Comparison of ENCODE assay signal across 8 cellular contexts in the genomic region with DNA sequence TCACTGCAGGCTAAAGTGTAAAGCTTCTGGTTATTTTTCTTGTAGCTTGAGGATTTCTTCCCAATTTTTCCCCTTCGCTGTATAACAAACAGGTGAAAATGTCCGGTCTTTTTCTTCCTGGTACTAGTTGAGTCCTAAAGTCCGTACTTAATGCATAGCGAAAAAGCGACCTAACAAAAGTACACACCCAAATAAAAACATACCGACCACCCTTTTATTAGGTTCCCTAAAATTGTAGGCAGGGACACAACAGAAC. TPM values are rescaled to one million over a fixed set of nuclear protein-coding genes. Genes with fewer than 3 reads are reported as not detected.
DNase-seq lines count a peak whose midpoint lies in the region; FAIRE-seq and TF ChIP-seq lines count a peak whose summit lies in the region.

No MANE protein-coding gene starts in this region.

- DNase-seq in MM.1S: no peak
- no peak for DNase-seq in HUDEP-2 (lab: John Stamatoyannopoulos, UW; ENCODE audit: unreplicated experiment in 76 of 76)
- DNase-seq in ureter (ENCODE audit: low spot score): no peak
- DNase-seq in activated gamma-delta T cell (lab: John Stamatoyannopoulos, UW): no peak
- DNase-seq in GM12891 (ENCODE audit: insufficient read length, low spot score): no peak

- H3K4me3 ChIP-seq in BLaER1 (peak overlapping the region; percentile 89), MM.1S (ENCODE audit: low read length) (peak overlapping the region; percentile 97), ectodermal cell (ENCODE audit: insufficient read depth, low read depth, low read length) (peak overlapping the region; percentile 75), neural cell (ENCODE audit: low read length) (peak overlapping the region; percentile 80)

- peak overlapping the region; percentile 92 for H3K4me2 ChIP-seq in BLaER1
- H3K4me2 ChIP-seq in MM.1S (ENCODE audit: low read depth, low read length): peak overlapping the region; percentile 94
- peak overlapping the region; percentile 37 for H3K4me2 ChIP-seq in neural cell (ENCODE audit: low read length)

- 0% methylated on average over 6 of the region's 6 CpGs for WGBS in ectodermal cell, 2 experiments

- peaks cover 79% of the 10 kb centered on the region for H4K20me1 ChIP-seq in BLaER1
- H4K20me1 ChIP-seq in MM.1S (ENCODE audit: insufficient read depth, low read length): no peaks in the 10 kb centered on the region
- no peaks in the 10 kb centered on the region for H4K20me1 ChIP-seq in neural cell (ENCODE audit: insufficient read depth)

- peaks cover 76% of the 10 kb centered on the region for H3K79me2 ChIP-seq in MM.1S (ENCODE audit: low read length)
- H3K79me2 ChIP-seq in neural cell (replicated peaks; ENCODE audit: insufficient read depth, low read length): peaks cover 74% of the 10 kb centered on the region

- H3F3A ChIP-seq in MM.1S (ENCODE audit: insufficient read depth, low read length) (peaks cover 13% of the 10 kb centered on the region), neural cell (ENCODE audit: insufficient read depth, low read length, poor library complexity, severe bottlenecking) (no peaks in the 10 kb centered on the region)

- no peak for TF ChIP-seq CTCF in MM.1S (IDR thresholded peaks at IDR 0.05; ENCODE audit: low read length)
- no peak for TF ChIP-seq CTCF in neural cell (IDR thresholded peaks at IDR 0.05; ENCODE audit: poor library complexity, severe bottlenecking)

- no peak for TF ChIP-seq EP300 in neural cell (conservative IDR thresholded peaks at IDR 0.05; ENCODE audit: poor library complexity, severe bottlenecking)

- H3K9me3 ChIP-seq in BLaER1 (no peaks in the 10 kb centered on the region), MM.1S (replicated peaks; ENCODE audit: insufficient read depth, low read length) (no peaks in the 10 kb centered on the region), ectodermal cell (ENCODE audit: control insufficient read depth, low read length) (no peaks in the 10 kb centered on the region), neural cell (ENCODE audit: low read length) (no peaks in the 10 kb centered on the region)

- H3K27me3 ChIP-seq in BLaER1: no peaks in the 10 kb centered on the region
- no peaks in the 10 kb centered on the region for H3K27me3 ChIP-seq in MM.1S (replicated peaks; ENCODE audit: insufficient read depth, low read length)
- no peaks in the 10 kb centered on the region for H3K27me3 ChIP-seq in ectodermal cell (ENCODE audit: control insufficient read depth, insufficient read depth, low read length, poor library complexity, severe bottlenecking)
- H3K27me3 ChIP-seq in neural cell (ENCODE audit: insufficient read depth, low read depth, low read length): no peaks in the 10 kb centered on the region

- peaks cover 31% of the 10 kb centered on the region for H3K36me3 ChIP-seq in BLaER1
- H3K36me3 ChIP-seq in MM.1S (replicated peaks; ENCODE audit: insufficient read depth, low read length): no peaks in the 10 kb centered on the region; the same call in 1 of the 2 replicates
- H3K36me3 ChIP-seq in ectodermal cell (ENCODE audit: control insufficient read depth, insufficient read depth, low read length): peaks cover 13% of the 10 kb centered on the region
- peaks cover 4% of the 10 kb centered on the region for H3K36me3 ChIP-seq in neural cell (ENCODE audit: insufficient read depth, low read length)

- H3K9me2 ChIP-seq in MM.1S (replicated peaks; ENCODE audit: insufficient read depth, low read length): no peaks in the 10 kb centered on the region
- H3K9me2 ChIP-seq in neural cell (ENCODE audit: insufficient read depth, low read length): no peaks in the 10 kb centered on the region

- FAIRE-seq in GM12891 (lab: Jason Lieb, UNC): no peak

- H3K4me1 ChIP-seq in BLaER1 (peaks cover 48% of the 10 kb centered on the region), MM.1S (ENCODE audit: low read length) (peaks cover 24% of the 10 kb centered on the region), ectodermal cell (ENCODE audit: control insufficient read depth, insufficient read depth, low read length) (peaks cover 7% of the 10 kb centered on the region)

- peak overlapping the region; percentile 98 for H2AFZ ChIP-seq in MM.1S (ENCODE audit: low read length)
- H2AFZ ChIP-seq in neural cell (ENCODE audit: low read depth, low read length): peak overlapping the region; percentile 65

- peak overlapping the region; percentile 90 for H3K9ac ChIP-seq in BLaER1
- peak overlapping the region; percentile 92; the same call in 1 of the 2 replicates for H3K9ac ChIP-seq in MM.1S (ENCODE audit: low read length)
- peak overlapping the region; percentile 95 for H3K9ac ChIP-seq in neural cell (ENCODE audit: low read length)

- no peak for TF ChIP-seq RAD21 in neural cell (conservative IDR thresholded peaks at IDR 0.05)

- H3K27ac ChIP-seq in BLaER1 (peak overlapping the region; percentile 96), MM.1S (ENCODE audit: low read length) (peak overlapping the region; percentile 73), ectodermal cell (ENCODE audit: insufficient read depth, low read depth, low read length, poor library complexity, severe bottlenecking) (peak overlapping the region; percentile 93), neural cell (ENCODE audit: low read length) (peak overlapping the region; percentile 97)

- TF ChIP-seq POLR2A in GM12891 (IDR thresholded peaks at IDR 0.05; ENCODE audit: low read depth, low read length): no peak

TF ChIP-seq in neural cell, 6 proteins besides CTCF, POLR2A, EP300 and RAD21 (continues in another document):
- no peak for TF ChIP-seq EZH2 (IDR thresholded peaks at IDR 0.05; ENCODE audit: borderline replicate concordance, insufficient read depth, low read length, poor library complexity, severe bottlenecking)
- TF ChIP-seq POLR2AphosphoS5 (IDR thresholded peaks at IDR 0.05): no peak
- no peak for TF ChIP-seq SMC3 (conservative IDR thresholded peaks at IDR 0.05; ENCODE audit: poor library complexity)

TF ChIP-seq in GM12891, 5 proteins besides CTCF, POLR2A, EP300 and RAD21:
- TF ChIP-seq SPI1 (IDR thresholded peaks at IDR 0.05; ENCODE audit: low read depth, low read length) (no peak), PAX5 (IDR thresholded peaks at IDR 0.05; ENCODE audit: insufficient read depth, low read length, severe bottlenecking) (no peak), POLR2AphosphoS5 (IDR thresholded peaks at IDR 0.05; ENCODE audit: low read depth, low read length) (no peak), TAF1 (IDR thresholded peaks at IDR 0.05; ENCODE audit: low read depth, low read length) (no peak), POU2F2 (IDR thresholded peaks at IDR 0.05; ENCODE audit: low read depth, low read length) (no peak)

RNA-seq across cellular contexts. Expression of gene BTF3L4, which starts 0.3 kb away (rescaled TPM):
- 132 TPM for polyA plus RNA-seq in ectodermal cell (2013, experiment 1 of 4)
- 132 TPM for polyA plus RNA-seq in ectodermal cell (2013, experiment 2 of 4)
- polyA plus RNA-seq in ectodermal cell (2013, experiment 3 of 4): 103 TPM
- 105 TPM for polyA plus RNA-seq in ectodermal cell (2013, experiment 4 of 4)
- 321 and 355 TPM in 2 replicates for polyA plus RNA-seq in neural cell
- 265 and 282 TPM in 2 replicates for polyA minus RNA-seq in neural cell
- total RNA-seq in ureter: 61.5 TPM
- polyA plus RNA-seq in GM12891 (2012; ENCODE audit: low read depth, missing spikeins): 47.8 TPM

RNA-seq across cellular contexts. Expression of gene TXNDC12, which starts 0.8 kb away (rescaled TPM):
- 76.2 TPM for polyA plus RNA-seq in ectodermal cell (2013, experiment 1 of 4)
- 67.5 TPM for polyA plus RNA-seq in ectodermal cell (2013, experiment 2 of 4)
- 62.4 TPM for polyA plus RNA-seq in ectodermal cell (2013, experiment 3 of 4)
- 65.5 TPM for polyA plus RNA-seq in ectodermal cell (2013, experiment 4 of 4)
- 33.3 and 42.3 TPM in 2 replicates for polyA plus RNA-seq in neural cell
- polyA minus RNA-seq in neural cell: 32.4 and 36.8 TPM in 2 replicates
- 41.7 TPM for total RNA-seq in ureter
- 17.0 TPM for polyA plus RNA-seq in GM12891 (2012; ENCODE audit: low read depth, missing spikeins)

RNA-seq across cellular contexts. Expression of gene KTI12, which starts 22.2 kb away (rescaled TPM):
- 7.9 TPM for polyA plus RNA-seq in ectodermal cell (2013, experiment 1 of 4)
- 8.7 TPM for polyA plus RNA-seq in ectodermal cell (2013, experiment 2 of 4)
- 6.3 TPM for polyA plus RNA-seq in ectodermal cell (2013, experiment 3 of 4)
- polyA plus RNA-seq in ectodermal cell (2013, experiment 4 of 4): 6.0 TPM
- polyA plus RNA-seq in neural cell: 14.0 and 18.2 TPM in 2 replicates
- 13.2 and 15.8 TPM in 2 replicates for polyA minus RNA-seq in neural cell
- total RNA-seq in ureter: 5.9 TPM
- 17.5 TPM for polyA plus RNA-seq in GM12891 (2012; ENCODE audit: low read depth, missing spikeins)

Comparison
In these comparisons a context has a peak if more than half of its experiments do, and no peak if none do; other contexts are left out.
1. H3K4me2 ChIP-seq: peak in every context shown above with its lines; median percentile 94 in MM.1S; 92 in BLaER1; 37 in neural cell.